Comparison of ENCODE assay signal across 8 cellular contexts in genomic region chr5:6722015-6722414, GRCh38. TPM values are rescaled to one million over a fixed set of nuclear protein-coding genes. Genes with fewer than 3 reads are reported as not detected.
DNase-seq lines count a peak whose midpoint lies in the region; ATAC-seq and TF ChIP-seq lines count a peak whose summit lies in the region.

No MANE protein-coding gene starts in this region.

- H4K20me1 ChIP-seq in neural progenitor cell (ENCODE audit: low read depth), result peaks cover 100% of the 10 kb centered on the region

- H3K4me3 Mint-ChIP-seq in IgD-negative memory B cell (peak overlapping the region; percentile 56 to 90 (median 73)), endodermal cell (no peak overlapping the region), neural progenitor cell (no peak overlapping the region)

- H3K9me3 Mint-ChIP-seq in IgD-negative memory B cell (no peaks in the 10 kb centered on the region), endodermal cell (no peaks in the 10 kb centered on the region), neural progenitor cell (no peaks in the 10 kb centered on the region)

- H2AFZ ChIP-seq in neural progenitor cell (replicated peaks), result no peak overlapping the region

- no peaks in the 10 kb centered on the region for H3K27me3 ChIP-seq in esophagus squamous epithelium
- H3K27me3 ChIP-seq in stomach, result no peaks in the 10 kb centered on the region
- H3K27me3 ChIP-seq in endodermal cell (ENCODE audit: control insufficient read depth, insufficient read depth, low read length, poor library complexity, severe bottlenecking), result no peaks in the 10 kb centered on the region
- H3K27me3 ChIP-seq in neural progenitor cell, result no peaks in the 10 kb centered on the region

- H3K9ac ChIP-seq in endodermal cell (ENCODE audit: extremely low read depth, low read length, poor library complexity, severe bottlenecking) (no peak overlapping the region), neural progenitor cell (no peak overlapping the region)

- H3K27me3 Mint-ChIP-seq in IgD-negative memory B cell (no peaks in the 10 kb centered on the region), endodermal cell (ENCODE audit: insufficient read depth) (no peaks in the 10 kb centered on the region), neural progenitor cell (ENCODE audit: insufficient read depth, low read depth) (no peaks in the 10 kb centered on the region)

- TF ChIP-seq CTCF in AG10803 (conservative IDR thresholded peaks at IDR 0.05; ENCODE audit: low read length) (no peak), esophagus squamous epithelium (IDR thresholded peaks at IDR 0.05) (no peak), stomach (IDR thresholded peaks at IDR 0.05) (no peak), endodermal cell (conservative IDR thresholded peaks at IDR 0.05) (no peak), neural progenitor cell (IDR thresholded peaks at IDR 0.05) (no peak)

- 22 to 23% methylated on average over 6 of the region's 6 CpGs for WGBS in esophagus squamous epithelium, 2 donors
- 27 to 55% (median 46%) methylated on average over 6 of the region's 6 CpGs for WGBS in stomach, 5 donors
- 91% methylated on average over 6 of the region's 6 CpGs for WGBS in endodermal cell (ENCODE audit: insufficient coverage in 1 of 2, insufficient read length in 1 of 2), 2 experiments

- H3K36me3 ChIP-seq in esophagus squamous epithelium (peaks cover 0 to 37% (median 0%) of the 10 kb centered on the region in 3 donors), stomach (peaks cover 4 to 26% (median 6%) of the 10 kb centered on the region in 4 donors), endodermal cell (ENCODE audit: control insufficient read depth, insufficient read depth, low read length) (peaks cover 33% of the 10 kb centered on the region), neural progenitor cell (no peaks in the 10 kb centered on the region)

- peaks cover 100% of the 10 kb centered on the region for H3K79me2 ChIP-seq in neural progenitor cell (ENCODE audit: low read depth)

- peaks cover 66 to 73% (median 70%) of the 10 kb centered on the region in 3 donors for H3K4me1 Mint-ChIP-seq in IgD-negative memory B cell
- H3K4me1 Mint-ChIP-seq in endodermal cell, result peaks cover 31% of the 10 kb centered on the region
- peaks cover 86% of the 10 kb centered on the region for H3K4me1 Mint-ChIP-seq in neural progenitor cell

- H3K4me2 ChIP-seq in neural progenitor cell, result no peak overlapping the region

- peak; percentile 46 for ATAC-seq in GM19397 (IDR thresholded peaks at IDR 0.05; ENCODE audit: unreplicated experiment)

- H3F3A ChIP-seq in neural progenitor cell (ENCODE audit: low read depth), result no peaks in the 10 kb centered on the region

- peak; percentile 17 for DNase-seq in AG10803 (ENCODE audit: low read depth)
- DNase-seq in esophagus squamous epithelium (lab: John Stamatoyannopoulos, UW), result no peak
- no peak for DNase-seq in stomach
- no peak for DNase-seq in endodermal cell
- no peak for DNase-seq in neural progenitor cell (ENCODE audit: low spot score)
- DNase-seq in effector CD8-positive, alpha-beta T cell (lab: John Stamatoyannopoulos, UW), result no peak

- intact Hi-C loops in esophagus squamous epithelium (cut with DNase I), result no loop called here
- intact Hi-C loops in stomach (cut with DNase I; ENCODE audit: low total_unique reads), result no loop called here

- H3K36me3 Mint-ChIP-seq in IgD-negative memory B cell (no peaks in the 10 kb centered on the region), endodermal cell (ENCODE audit: low read depth) (peaks cover 5% of the 10 kb centered on the region), neural progenitor cell (peaks cover 30% of the 10 kb centered on the region)

- peaks cover 37 to 84% (median 61%) of the 10 kb centered on the region in 3 donors for H3K4me1 ChIP-seq in esophagus squamous epithelium
- peaks cover 55 to 99% (median 79%) of the 10 kb centered on the region in 4 donors for H3K4me1 ChIP-seq in stomach
- peaks cover 3% of the 10 kb centered on the region for H3K4me1 ChIP-seq in endodermal cell (ENCODE audit: control insufficient read depth, insufficient read depth, low read length)
- peaks cover 4% of the 10 kb centered on the region for H3K4me1 ChIP-seq in neural progenitor cell

- H3K4me3 ChIP-seq in AG10803 (ENCODE audit: low read length), result peak overlapping the region; percentile 54
- peak overlapping the region in 3 of 4 donors; percentile 11 to 38 (median 21) for H3K4me3 ChIP-seq in esophagus squamous epithelium
- peak overlapping the region; percentile 19 to 35 (median 25) for H3K4me3 ChIP-seq in stomach
- no peak overlapping the region for H3K4me3 ChIP-seq in endodermal cell (ENCODE audit: low read length)
- no peak overlapping the region for H3K4me3 ChIP-seq in neural progenitor cell

- no peaks in the 10 kb centered on the region for H3K9me3 ChIP-seq in esophagus squamous epithelium
- H3K9me3 ChIP-seq in stomach, result no peaks in the 10 kb centered on the region
- no peaks in the 10 kb centered on the region for H3K9me3 ChIP-seq in endodermal cell (ENCODE audit: control insufficient read depth, low read length)
- H3K9me3 ChIP-seq in neural progenitor cell (ENCODE audit: low read depth), result no peaks in the 10 kb centered on the region

- H3K27ac Mint-ChIP-seq in IgD-negative memory B cell (peak overlapping the region in 2 of 3 donors; percentile 2 to 65), endodermal cell (no peak overlapping the region), neural progenitor cell (no peak overlapping the region)

- peak overlapping the region; percentile 26 to 61 (median 46) for H3K27ac ChIP-seq in esophagus squamous epithelium
- H3K27ac ChIP-seq in stomach, result peak overlapping the region in 4 of 5 donors; percentile 46 to 74 (median 68)
- no peak overlapping the region for H3K27ac ChIP-seq in endodermal cell (ENCODE audit: low read depth, low read length)
- no peak overlapping the region for H3K27ac ChIP-seq in neural progenitor cell

- TF ChIP-seq POLR2A in esophagus squamous epithelium (IDR thresholded peaks at IDR 0.05) (no peak), stomach (IDR thresholded peaks at IDR 0.05) (no peak)

- no peak for TF ChIP-seq EP300 in stomach (IDR thresholded peaks at IDR 0.05)

RNA-seq across cellular contexts. Expression of gene TENT4A, which starts 8.8 kb away (rescaled TPM):
- polyA plus RNA-seq in IgD-negative memory B cell (1.6 TPM), stomach (1 to 10 TPM; 3.5 to 8.4 (median 4.2) TPM)
- total RNA-seq in esophagus squamous epithelium (10 to 100 TPM in 2 of 4 donors, 1 to 10 TPM in 2; 8.0 to 30.7 (median 17.9) TPM), stomach (10 to 100 TPM; 12.8 to 37.4 (median 27.2) TPM), endodermal cell (10 to 100 TPM; 25.5 to 32.7 TPM), neural progenitor cell (ENCODE audit: low replicate concordance) (20.9 and 22.4 TPM in 2 replicates)
- polyA plus RNA-seq in endodermal cell (2013, experiment 1 of 2), result 28.5 TPM
- polyA plus RNA-seq in endodermal cell (2013, experiment 2 of 2), result 31.3 TPM

Comparison
In these comparisons a context has a peak if more than half of its experiments do, and no peak if none do; other contexts are left out.
1. H3K4me3 ChIP-seq: peak in AG10803 (single experiment), esophagus squamous epithelium (3 of 4) and stomach (4 of 4); none in endodermal cell (single experiment) and neural progenitor cell (single experiment).
2. H3K27ac Mint-ChIP-seq: peak in IgD-negative memory B cell (2 of 3); none in endodermal cell (single experiment) and neural progenitor cell (single experiment).
3. H3K4me3 Mint-ChIP-seq: peak in IgD-negative memory B cell (4 of 4); none in endodermal cell (single experiment) and neural progenitor cell (single experiment).
4. H3K27ac ChIP-seq: peak in esophagus squamous epithelium (4 of 4) and stomach (4 of 5); none in endodermal cell (single experiment) and neural progenitor cell (single experiment).